Comparison of ENCODE assay signal across 12 cellular contexts in genomic region chrX:41236629-41237028, GRCh38.
DNase-seq lines count a peak whose midpoint lies in the region; ATAC-seq and TF ChIP-seq lines count a peak whose summit lies in the region.
"Had no signal": no experiment of that assay in that cellular context is flagged by ENCODE, and none has a peak within 500 bp of the region (broad histone marks: within the 10 kb centered on the region; RNA-seq: fewer than 3 reads in every experiment).

No MANE protein-coding gene starts in this region.

- ATAC-seq in GM18498 (IDR thresholded peaks at IDR 0.05; ENCODE audit: unreplicated experiment), result peak; percentile 65
- peak; percentile 64 for ATAC-seq in GM21367 (IDR thresholded peaks at IDR 0.05; ENCODE audit: unreplicated experiment)
- ATAC-seq in HG03378 (IDR thresholded peaks at IDR 0.05; ENCODE audit: unreplicated experiment), result peak; percentile 83
- ATAC-seq in psoas muscle, result no peak
- ATAC-seq: lower lobe of right lung had no signal

- BruUV-seq in Calu3 (replicated peaks; lab: Mats Ljungman, UMichigan), result no TSS peak

- DNase-seq in lung microvascular endothelial cell (ENCODE audit: low read depth in 2 of 2), result peak; percentile 5 to 17
- DNase-seq in endothelial cell (ENCODE audit: low spot score), result no peak
- DNase-seq in uterus, result no peak
- no peak for DNase-seq in psoas muscle
- DNase-seq in Calu3, result no peak
- DNase-seq: foreskin fibroblast, lower lobe of right lung, NCI-H82, T-helper 9 cell had no signal

- H3K36me3 Mint-ChIP-seq in endothelial cell (ENCODE audit: low read depth, unreplicated experiment) (peaks cover 3% of the 10 kb centered on the region), Calu3 (ENCODE audit: insufficient read depth, unreplicated experiment) (peaks cover 20% of the 10 kb centered on the region)

- no peaks in the 10 kb centered on the region for H3K9me3 ChIP-seq in uterus
- no peaks in the 10 kb centered on the region for H3K9me3 ChIP-seq in psoas muscle
- H3K9me3 ChIP-seq: lower lobe of right lung had no signal

- H3K9me3 Mint-ChIP-seq in endothelial cell (ENCODE audit: unreplicated experiment) (no peaks in the 10 kb centered on the region), Calu3 (ENCODE audit: low read depth, unreplicated experiment) (no peaks in the 10 kb centered on the region)

- H3K27ac ChIP-seq in uterus, result peak overlapping the region in 1 of 2 donors; percentile 63
- no peak overlapping the region for H3K27ac ChIP-seq in psoas muscle
- H3K27ac ChIP-seq: lower lobe of right lung had no signal

- CTCF ChIA-PET in Calu3 (lab: Charles Lee), result no interaction called here

- H3K27ac Mint-ChIP-seq in endothelial cell (ENCODE audit: unreplicated experiment), result no peak overlapping the region
- H3K27ac Mint-ChIP-seq in Calu3 (ENCODE audit: unreplicated experiment), result no peak overlapping the region

- no peaks in the 10 kb centered on the region for H3K36me3 ChIP-seq in uterus
- peaks cover 0 to 34% of the 10 kb centered on the region in 2 donors for H3K36me3 ChIP-seq in psoas muscle (ENCODE audit: insufficient read depth in 1 of 2, low read depth in 1 of 2)

- TF ChIP-seq CTCF in endothelial cell (IDR thresholded peaks at IDR 0.05; ENCODE audit: unreplicated experiment) (no peak), uterus (IDR thresholded peaks at IDR 0.05) (no peak), psoas muscle (IDR thresholded peaks at IDR 0.05) (no peak), Calu3 (IDR thresholded peaks at IDR 0.05; ENCODE audit: unreplicated experiment) (no peak)

- TF ChIP-seq POLR2A in uterus (IDR thresholded peaks at IDR 0.05), result no peak

- intact Hi-C loops in uterus (cut with DNase I; ENCODE audit: low total_unique reads), result no loop called here
- intact Hi-C loops in psoas muscle (cut with DNase I), result no loop called here
- intact Hi-C loops in Calu3 (cut with micrococcal nuclease; ENCODE audit: unreplicated experiment), result no loop called here

- no peaks in the 10 kb centered on the region for H3K4me1 ChIP-seq in uterus
- no peaks in the 10 kb centered on the region for H3K4me1 ChIP-seq in psoas muscle
- H3K4me1 ChIP-seq: lower lobe of right lung had no signal

- H3K27me3 Mint-ChIP-seq in endothelial cell (ENCODE audit: unreplicated experiment) (no peaks in the 10 kb centered on the region), Calu3 (ENCODE audit: unreplicated experiment) (no peaks in the 10 kb centered on the region)

- H3K27me3 ChIP-seq in uterus, result no peaks in the 10 kb centered on the region
- no peaks in the 10 kb centered on the region for H3K27me3 ChIP-seq in psoas muscle (ENCODE audit: insufficient read depth in 3 of 3, low read length in 2 of 3)

- H3K4me1 Mint-ChIP-seq in endothelial cell (ENCODE audit: unreplicated experiment), result peaks cover 8% of the 10 kb centered on the region
- H3K4me1 Mint-ChIP-seq in Calu3 (ENCODE audit: low read depth, unreplicated experiment), result peaks cover 7% of the 10 kb centered on the region

- H3K4me3 ChIP-seq in uterus (no peak overlapping the region), psoas muscle (no peak overlapping the region)
- H3K4me3 ChIP-seq: lower lobe of right lung had no signal

- H3K4me3 Mint-ChIP-seq in endothelial cell (ENCODE audit: unreplicated experiment) (no peak overlapping the region), Calu3 (ENCODE audit: low read depth, unreplicated experiment) (no peak overlapping the region)

Comparison
In these comparisons a context has a peak if more than half of its experiments do, and no peak if none do; other contexts are left out.
1. ATAC-seq: peak in GM18498 (single experiment), GM21367 (single experiment) and HG03378 (single experiment); none in psoas muscle (0 of 4).
2. DNase-seq: peak in lung microvascular endothelial cell (2 of 2); none in endothelial cell (single experiment), uterus (0 of 2), psoas muscle (0 of 2) and Calu3 (single experiment).